ENCODE assay signal across 9 cellular contexts in the genomic region with DNA sequence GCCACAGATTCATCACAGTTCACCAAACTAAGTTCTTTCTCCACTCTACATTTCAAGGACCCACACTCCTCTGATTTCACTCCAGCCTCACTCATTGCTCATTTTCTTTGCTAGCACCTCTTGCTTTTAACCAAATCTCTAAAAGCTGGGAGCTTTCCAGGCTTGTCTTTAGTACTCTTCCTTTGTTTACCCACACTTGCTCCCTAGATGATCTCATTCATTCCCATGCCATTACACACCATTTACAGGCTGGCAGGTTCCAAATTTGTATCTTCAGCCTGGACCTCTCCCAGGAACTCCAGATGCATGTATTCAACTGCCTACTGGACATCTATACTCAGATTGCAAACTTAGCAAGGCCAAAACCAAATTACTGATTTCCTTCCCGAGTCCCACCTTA. TPM values are rescaled to one million over a fixed set of nuclear protein-coding genes. Genes with fewer than 3 reads are reported as not detected.
DNase-seq lines count a peak whose midpoint lies in the region; ATAC-seq and TF ChIP-seq lines count a peak whose summit lies in the region.
"Had no signal": no experiment of that assay in that cellular context is flagged by ENCODE, and none has a peak within 500 bp of the region (broad histone marks: within the 10 kb centered on the region; RNA-seq: fewer than 3 reads in every experiment).

No MANE protein-coding gene starts in this region.

- TF ChIP-seq CTCF in foreskin keratinocyte (conservative IDR thresholded peaks at IDR 0.05): no peak

- peaks cover 0 to 7% of the 10 kb centered on the region in 2 donors for H3K36me3 ChIP-seq in stomach smooth muscle (ENCODE audit: control insufficient read depth in 2 of 2, insufficient read depth in 2 of 2, low read length in 2 of 2)

- ATAC-seq in foreskin keratinocyte: peak; percentile 43

- H3K4me1 ChIP-seq in foreskin keratinocyte (no peaks in the 10 kb centered on the region), stomach smooth muscle (ENCODE audit: control insufficient read depth, insufficient read depth, low read length) (peaks cover 8% of the 10 kb centered on the region)

- no peaks in the 10 kb centered on the region for H3K9me3 ChIP-seq in stomach smooth muscle (ENCODE audit: control insufficient read depth in 2 of 2, low read length in 2 of 2)

- H3K4me3 ChIP-seq in stomach smooth muscle (ENCODE audit: low read length in 2 of 2): peak overlapping the region in 1 of 2 donors; percentile 15

- H3K9ac ChIP-seq in stomach smooth muscle (ENCODE audit: low read length in 2 of 2): no peak overlapping the region

- H3K27me3 ChIP-seq in foreskin keratinocyte (no peaks in the 10 kb centered on the region), stomach smooth muscle (ENCODE audit: control insufficient read depth in 1 of 2, insufficient read depth in 2 of 2, low read length in 2 of 2) (no peaks in the 10 kb centered on the region)

- DNase-seq in H4 (ENCODE audit: low spot score): peak; percentile 59
- DNase-seq in T1000 (lab: John Stamatoyannopoulos, UW): peak; percentile 38
- DNase-seq in foreskin keratinocyte: peak; percentile 56 to 79
- DNase-seq in SIG-M5 (lab: John Stamatoyannopoulos, UW): no peak
- DNase-seq in germinal center (ENCODE audit: low spot score): no peak
- no peak for DNase-seq in HuH-7 (ENCODE audit: low spot score)
- DNase-seq: NCI-H187 had no signal

- H3K27ac ChIP-seq in foreskin keratinocyte (no peak overlapping the region), stomach smooth muscle (ENCODE audit: low read length) (peak overlapping the region; percentile 24)

RNA-seq across cellular contexts. Expression of gene GUCA1B, which starts 5.3 kb away (rescaled TPM):
- total RNA-seq in H4 (2014; rRNA removed; shearing (Covaris generic)): not detected in 2 replicates
- total RNA-seq in foreskin keratinocyte: 0.35 and 0.44 TPM in 2 replicates
- polyA plus RNA-seq in foreskin keratinocyte: 0.12 and 0.33 TPM in 2 replicates

RNA-seq across cellular contexts. Expression of gene MRPS10, which starts 17.6 kb away (rescaled TPM):
- 73.5 and 84.6 TPM in 2 replicates for total RNA-seq in H4 (2014; rRNA removed; shearing (Covaris generic))
- total RNA-seq in foreskin keratinocyte: 64.2 and 65.2 TPM in 2 replicates
- polyA plus RNA-seq in foreskin keratinocyte: 46.2 and 52.4 TPM in 2 replicates

RNA-seq across cellular contexts. Expression of gene GUCA1A, which starts 26.9 kb away (rescaled TPM):
- not detected in 2 replicates for total RNA-seq in H4 (2014; rRNA removed; shearing (Covaris generic))
- 0.10 TPM in 1 of 2 replicates, not detected in the other for total RNA-seq in foreskin keratinocyte
- polyA plus RNA-seq in foreskin keratinocyte: 0.04 and 0.16 TPM in 2 replicates
- total RNA-seq: pulmonary artery endothelial cell had no signal

RNA-seq across cellular contexts. Expression of gene C6orf132, which starts 57.6 kb away (rescaled TPM):
- not detected in 2 replicates for total RNA-seq in H4 (2014; rRNA removed; shearing (Covaris generic))
- 21.3 and 22.1 TPM in 2 replicates for total RNA-seq in foreskin keratinocyte
- 20.2 and 28.7 TPM in 2 replicates for polyA plus RNA-seq in foreskin keratinocyte
- total RNA-seq: pulmonary artery endothelial cell had no signal

Comparison
In these comparisons a context has a peak if more than half of its experiments do, and no peak if none do; other contexts are left out.
1. DNase-seq: peak in H4 (single experiment), T1000 (single experiment) and foreskin keratinocyte (2 of 2); none in SIG-M5 (single experiment), germinal center (single experiment) and HuH-7 (single experiment).